In genomic region chr2:217641987-217642386, GRCh38 we compare ENCODE assay signal across 22 cellular contexts.
"Had no signal": no experiment of that assay in that cellular context is flagged by ENCODE, and none has a peak within 500 bp of the region (broad histone marks: within the 10 kb centered on the region; RNA-seq: fewer than 3 reads in every experiment).

No MANE protein-coding gene starts in this region.

- DNase-seq: activated CD4-positive, alpha-beta T cell treated with anti-CD3 and anti-CD28 coated beads, Interleukin-2, amount 10 ng/mL, durations not matched to agents 7 days and 5 days; activated CD8-positive, alpha-beta memory T cell treated with anti-CD3 and anti-CD28 coated beads, Interleukin-2, amount 10 ng/mL, durations not matched to agents 7 days and 5 days; activated CD8-positive, alpha-beta T cell treated with anti-CD3 and anti-CD28 coated beads for 36 hours; activated gamma-delta T cell treated with Interleukin-2 at 50 U/mL for 16 hours; activated T-cell treated with anti-CD3 and anti-CD28 coated beads for 4 hours; colonic mucosa; dorsolateral prefrontal cortex; effector memory CD8-positive, alpha-beta T cell; left lung; psoas muscle; right cardiac atrium; stimulated activated CD4-positive, alpha-beta T cell treated with anti-CD3 and anti-CD28 coated beads, Interleukin-1b, Interleukin-23, amount 100 ng/mL, for 48 hours; stimulated activated naive CD8-positive, alpha-beta T cell treated with anti-CD3 and anti-CD28 coated beads, Interleukin-15, amount 100 ng/mL, for 72 hours; T-cell; testis had no signal

- H3K4me3 ChIP-seq: breast epithelium, colonic mucosa, dorsolateral prefrontal cortex, left lung, psoas muscle, skin epidermis, testis had no signal

- H3K36me3 ChIP-seq: breast epithelium, colonic mucosa, left lung had no signal

- FAIRE-seq: astrocyte, endothelial cell of umbilical vein had no signal

- H3K4me1 ChIP-seq: breast epithelium, colonic mucosa had no signal

- H3K27me3 ChIP-seq: breast epithelium, colonic mucosa, dorsolateral prefrontal cortex, left lung, testis had no signal

- H3K9me3 ChIP-seq: breast epithelium, colonic mucosa, left lung, psoas muscle, testis had no signal

- ATAC-seq: activated CD4-positive, CD25-positive, alpha-beta regulatory T cell treated with anti-CD3 and anti-CD28 coated beads, Interleukin-2, amount 50 U/mL, for 24 hours; activated CD8-positive, alpha-beta memory T cell treated with anti-CD3 and anti-CD28 coated beads, Interleukin-2, amount 10 ng/mL, durations not matched to agents 7 days and 5 days; activated CD8-positive, alpha-beta T cell treated with anti-CD3 and anti-CD28 coated beads for 36 hours; effector memory CD8-positive, alpha-beta T cell; left lung; natural killer cell treated with Interleukin-12 subunit alpha and Interleukin-12 subunit beta and Interleukin-15 and Interleukin-18, amount 100 ng/mL, for 72 hours; stimulated activated naive CD8-positive, alpha-beta T cell treated with anti-CD3 and anti-CD28 coated beads, Interleukin-15, amount 100 ng/mL, for 72 hours; T-cell had no signal

- H3K27ac ChIP-seq: breast epithelium, colonic mucosa, left lung, psoas muscle, skin epidermis, VCaP had no signal
